12 cellular contexts compared by ENCODE assay signal in the genomic region with DNA sequence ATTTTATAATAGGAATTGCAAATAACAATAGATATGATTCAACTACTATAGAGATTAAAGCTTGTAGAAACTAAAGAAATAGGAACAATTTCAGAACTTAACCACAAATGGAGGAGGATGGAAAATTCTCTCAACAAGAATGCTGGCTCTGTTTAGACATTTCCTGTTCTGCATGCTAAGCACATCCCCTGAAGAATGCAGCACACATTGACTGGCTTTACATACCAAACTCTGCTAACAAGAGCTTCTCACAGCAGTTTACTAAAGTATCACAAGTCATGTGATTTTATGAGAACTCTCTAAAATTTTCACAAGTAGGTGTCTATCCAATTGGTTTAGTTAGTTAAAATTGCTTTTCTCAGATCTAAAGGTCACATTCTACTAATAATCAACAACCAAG.
DNase-seq lines count a peak whose midpoint lies in the region; ATAC-seq, FAIRE-seq and TF ChIP-seq lines count a peak whose summit lies in the region.
"Had no signal": no experiment of that assay in that cellular context is flagged by ENCODE, and none has a peak within 500 bp of the region (broad histone marks: within the 10 kb centered on the region; RNA-seq: fewer than 3 reads in every experiment).

No MANE protein-coding gene starts in this region.

- H3K36me3 Mint-ChIP-seq in osteocyte (ENCODE audit: unreplicated experiment), result peaks cover 19% of the 10 kb centered on the region
- H3K36me3 Mint-ChIP-seq in activated T-helper 2 cell treated with anti-CD3 and anti-CD28 coated beads, Interferon-gamma antibody, Interleukin-2, Interleukin-4, amounts not matched to agents 10 μg/mL and 5 μg/mL and 100 μg/mL, durations not matched to agents 14 hours and 24 hours and 36 hours (ENCODE audit: low read depth), result peaks cover 24% of the 10 kb centered on the region

- no peak overlapping the region for H3K4me3 ChIP-seq in endothelial cell of umbilical vein (replicated peaks in 1 of 3; ENCODE audit: insufficient read depth in 1 of 3, low read depth in 1 of 3, low read length in 3 of 3)
- H3K4me3 ChIP-seq: GM12878 had no signal

- FAIRE-seq in endothelial cell of umbilical vein (lab: Jason Lieb, UNC), result peak; percentile 72
- FAIRE-seq: colon, GM12878 had no signal

- peak; percentile 92 for DNase-seq in EH (ENCODE audit: low read depth)
- DNase-seq in MV-4-11 (lab: John Stamatoyannopoulos, UW), result peak; percentile 71
- peak; percentile 68 for DNase-seq in endothelial cell of umbilical vein (ENCODE audit: low read depth, low spot score)
- DNase-seq in osteocyte (ENCODE audit: extremely low spot score, unreplicated experiment), result no peak
- no peak for DNase-seq in activated T-helper 2 cell treated with anti-CD3 and anti-CD28 coated beads, Interferon-gamma antibody, Interleukin-2, Interleukin-4, amounts not matched to agents 10 μg/mL and 5 μg/mL and 100 μg/mL, durations not matched to agents 14 hours and 24 hours and 36 hours (ENCODE audit: low spot score)
- DNase-seq in GM13976 (ENCODE audit: low spot score), result no peak

- no peaks in the 10 kb centered on the region for H3K9me1 ChIP-seq in endothelial cell of umbilical vein (replicated peaks; ENCODE audit: control insufficient read depth, extremely low read depth, insufficient read depth, low read length)

- peaks cover 41% of the 10 kb centered on the region for H3K4me1 Mint-ChIP-seq in osteocyte (ENCODE audit: unreplicated experiment)
- peaks cover 27% of the 10 kb centered on the region for H3K4me1 Mint-ChIP-seq in activated T-helper 2 cell treated with anti-CD3 and anti-CD28 coated beads, Interferon-gamma antibody, Interleukin-2, Interleukin-4, amounts not matched to agents 10 μg/mL and 5 μg/mL and 100 μg/mL, durations not matched to agents 14 hours and 24 hours and 36 hours (ENCODE audit: low read depth)

- no peaks in the 10 kb centered on the region for H3K36me3 ChIP-seq in endothelial cell of umbilical vein (ENCODE audit: control insufficient read depth in 2 of 2, extremely low read depth in 1 of 2, insufficient read depth in 2 of 2, low read length in 2 of 2)

- H3K9ac ChIP-seq in endothelial cell of umbilical vein (replicated peaks; ENCODE audit: extremely low read depth, insufficient read depth, low read length), result no peak overlapping the region

- H3K4me1 ChIP-seq in endothelial cell of umbilical vein (ENCODE audit: control insufficient read depth, extremely low read depth, insufficient read depth, low read length), result peaks cover 3% of the 10 kb centered on the region

- CTCF ChIA-PET in endothelial cell of umbilical vein (lab: Charles Lee), result interaction anchor here (0.7 to 2.5 kb wide), 5 partner anchors 9 to 35 kb away, joined by 3 to 10 read pairs (median 10); no protein-coding TSS in a partner anchor

- no peaks in the 10 kb centered on the region for H3K27me3 ChIP-seq in endothelial cell of umbilical vein (ENCODE audit: control insufficient read depth in 2 of 2, insufficient read depth in 2 of 2, low read length in 2 of 2)

- H3K27ac ChIP-seq in endothelial cell of umbilical vein (ENCODE audit: insufficient read depth, low read depth, low read length), result no peak overlapping the region

- no peak for TF ChIP-seq POLR2A in endothelial cell of umbilical vein (IDR thresholded peaks at IDR 0.05; ENCODE audit: low read depth, low read length)

- no peak overlapping the region for H2AFZ ChIP-seq in endothelial cell of umbilical vein (ENCODE audit: low read depth, low read length)

- TF ChIP-seq CTCF in endothelial cell of umbilical vein (IDR thresholded peaks at IDR 0.05; ENCODE audit: extremely low read depth in 1 of 2, insufficient read depth in 1 of 2, low read depth in 1 of 2, low read length in 2 of 2) (no peak), osteocyte (IDR thresholded peaks at IDR 0.05) (no peak), GM13976 (IDR thresholded peaks at IDR 0.05; ENCODE audit: borderline replicate concordance, control extremely low read depth, extremely low read depth, insufficient read depth, missing control alignments) (no peak)

- POLR2A ChIA-PET in endothelial cell of umbilical vein (lab: Charles Lee), result no interaction called here

- intact Hi-C loops in endothelial cell of umbilical vein (cut with micrococcal nuclease), result no loop called here
- intact Hi-C loops in activated T-helper 2 cell treated with anti-CD3 and anti-CD28 coated beads, Interferon-gamma antibody, Interleukin-2, Interleukin-4, amounts not matched to agents 10 μg/mL and 5 μg/mL and 100 μg/mL, durations not matched to agents 14 hours and 24 hours and 36 hours (cut with micrococcal nuclease), result no loop called here

- no peak overlapping the region for H3K4me3 Mint-ChIP-seq in osteocyte (ENCODE audit: unreplicated experiment)
- H3K4me3 Mint-ChIP-seq in activated T-helper 2 cell treated with anti-CD3 and anti-CD28 coated beads, Interferon-gamma antibody, Interleukin-2, Interleukin-4, amounts not matched to agents 10 μg/mL and 5 μg/mL and 100 μg/mL, durations not matched to agents 14 hours and 24 hours and 36 hours (ENCODE audit: low read depth), result no peak overlapping the region
- H3K4me3 Mint-ChIP-seq: memory B cell; T-helper 2 cell treated with Interferon-gamma antibody and Interleukin-4, amounts not matched to agents 5 μg/mL and 100 μg/mL, for 36 hours had no signal

- no peaks in the 10 kb centered on the region for H3K9me3 ChIP-seq in endothelial cell of umbilical vein (replicated peaks; ENCODE audit: control insufficient read depth, insufficient read depth, low read length)

- H3K9me3 Mint-ChIP-seq in osteocyte (ENCODE audit: unreplicated experiment), result no peaks in the 10 kb centered on the region
- H3K9me3 Mint-ChIP-seq in activated T-helper 2 cell treated with anti-CD3 and anti-CD28 coated beads, Interferon-gamma antibody, Interleukin-2, Interleukin-4, amounts not matched to agents 10 μg/mL and 5 μg/mL and 100 μg/mL, durations not matched to agents 14 hours and 24 hours and 36 hours, result no peaks in the 10 kb centered on the region
- H3K9me3 Mint-ChIP-seq: memory B cell; T-helper 2 cell treated with Interferon-gamma antibody and Interleukin-4, amounts not matched to agents 5 μg/mL and 100 μg/mL, for 36 hours had no signal

- H3K27me3 Mint-ChIP-seq in osteocyte (ENCODE audit: unreplicated experiment), result no peaks in the 10 kb centered on the region
- H3K27me3 Mint-ChIP-seq in activated T-helper 2 cell treated with anti-CD3 and anti-CD28 coated beads, Interferon-gamma antibody, Interleukin-2, Interleukin-4, amounts not matched to agents 10 μg/mL and 5 μg/mL and 100 μg/mL, durations not matched to agents 14 hours and 24 hours and 36 hours (ENCODE audit: low read depth), result no peaks in the 10 kb centered on the region
- H3K27me3 Mint-ChIP-seq: memory B cell had no signal

- BruUV-seq in endothelial cell of umbilical vein (replicated peaks; lab: Mats Ljungman, UMichigan), result no TSS peak

- no peaks in the 10 kb centered on the region for H4K20me1 ChIP-seq in endothelial cell of umbilical vein (replicated peaks; ENCODE audit: control insufficient read depth, extremely low read depth, insufficient read depth, low read length)

- ATAC-seq in GM18909 (IDR thresholded peaks at IDR 0.05; ENCODE audit: poor library complexity, unreplicated experiment) (no peak), GM18858 (IDR thresholded peaks at IDR 0.05; ENCODE audit: unreplicated experiment) (no peak)

- H3K27ac Mint-ChIP-seq in osteocyte (ENCODE audit: unreplicated experiment), result peak overlapping the region; percentile 93
- H3K27ac Mint-ChIP-seq in activated T-helper 2 cell treated with anti-CD3 and anti-CD28 coated beads, Interferon-gamma antibody, Interleukin-2, Interleukin-4, amounts not matched to agents 10 μg/mL and 5 μg/mL and 100 μg/mL, durations not matched to agents 14 hours and 24 hours and 36 hours, result no peak overlapping the region
- H3K27ac Mint-ChIP-seq: T-helper 2 cell treated with Interferon-gamma antibody and Interleukin-4, amounts not matched to agents 5 μg/mL and 100 μg/mL, for 36 hours had no signal

- no peak overlapping the region for H3K4me2 ChIP-seq in endothelial cell of umbilical vein (ENCODE audit: insufficient read depth, low read length)

- in situ Hi-C loops in GM13976 (cut with MboI; ENCODE audit: low sequenced_read_pairs, unreplicated experiment), result no loop called here

- dilution Hi-C loops in endothelial cell of umbilical vein (cut with MboI; ENCODE audit: extremely low pct_ligation_motif_present, low sequenced_read_pairs), result no loop called here

- no peaks in the 10 kb centered on the region for H3K79me2 ChIP-seq in endothelial cell of umbilical vein (ENCODE audit: control insufficient read depth, insufficient read depth, low read length)

TF ChIP-seq in endothelial cell of umbilical vein, 7 proteins besides CTCF, POLR2A, EP300 and RAD21:
- no peak for TF ChIP-seq POLR2AphosphoS5 (IDR thresholded peaks at IDR 0.05; ENCODE audit: insufficient read depth, low read depth, low read length)
TF ChIP-seq in endothelial cell of umbilical vein: peak in this region for 0.

Comparison
In these comparisons a context has a peak if more than half of its experiments do, and no peak if none do; other contexts are left out.
1. DNase-seq: peak in EH (single experiment), MV-4-11 (single experiment) and endothelial cell of umbilical vein (single experiment); none in osteocyte (single experiment), activated T-helper 2 cell treated with anti-CD3 and anti-CD28 coated beads, Interferon-gamma antibody, Interleukin-2, Interleukin-4, amounts not matched to agents 10 μg/mL and 5 μg/mL and 100 μg/mL, durations not matched to agents 14 hours and 24 hours and 36 hours (single experiment) and GM13976 (single experiment).